8 cellular contexts compared by ENCODE assay signal in the genomic region with DNA sequence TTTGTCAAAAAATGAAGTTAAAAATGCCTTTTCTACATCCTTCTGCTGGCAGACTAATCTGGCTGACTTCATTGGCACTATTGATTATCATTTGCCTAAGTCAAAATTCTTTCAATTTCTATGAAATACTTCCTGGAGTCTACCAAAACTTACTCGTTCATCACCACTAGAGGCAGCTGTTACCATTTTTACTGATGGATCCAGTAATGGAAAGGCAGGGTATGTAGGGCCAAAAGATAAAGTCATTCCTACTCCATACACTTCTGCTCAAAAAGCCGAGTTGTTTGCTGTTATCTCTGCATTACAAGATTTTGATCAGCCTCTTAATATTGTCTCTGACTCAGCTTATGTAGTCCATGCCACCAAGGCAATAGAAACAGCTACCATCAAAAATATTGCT. TPM values are rescaled to one million over a fixed set of nuclear protein-coding genes. Genes with fewer than 3 reads are reported as not detected.
DNase-seq lines count a peak whose midpoint lies in the region; ATAC-seq and TF ChIP-seq lines count a peak whose summit lies in the region.
"Not testable (repeated sequence)": the region's sequence is repeated elsewhere in the genome, so short reads cannot be mapped to it uniquely, and the experiment has no call there.

No MANE protein-coding gene starts in this region.

- TF ChIP-seq POLR2A in prostate gland (IDR thresholded peaks at IDR 0.05): not testable (repeated sequence)

- TF ChIP-seq CTCF in AG09309 (IDR thresholded peaks at IDR 0.05; ENCODE audit: control insufficient read depth, insufficient read depth, low read depth, low read length, missing control alignments) (peak; percentile 54), GM12864 (IDR thresholded peaks at IDR 0.05; ENCODE audit: low read depth, low read length, missing control alignments) (peak; percentile 55), left lung (IDR thresholded peaks at IDR 0.05) (peak; percentile 19 to 37), prostate gland (IDR thresholded peaks at IDR 0.05) (peak in 3 of 4 experiments; percentile 48 to 67 (median 65))

- not testable (repeated sequence) for H3K9me3 ChIP-seq in left lung, prostate gland

- not testable (repeated sequence) for ATAC-seq in left lung

- H3K4me3 ChIP-seq in AG09309 (ENCODE audit: control insufficient read depth, low read depth, low read length); GM12864 (ENCODE audit: low read depth, low read length); left lung; prostate gland: not testable (repeated sequence)

- H3K4me1 ChIP-seq in left lung: not testable (repeated sequence)
- H3K4me1 ChIP-seq in prostate gland (replicated peaks): peaks cover 19% of the 10 kb centered on the region

- not testable (repeated sequence) for DNase-seq in AG09309 (ENCODE audit: low read depth); GM12864 (ENCODE audit: low read depth); epithelial cell of prostate (ENCODE audit: low read depth, low spot score); left lung; prostate gland (ENCODE audit: low spot score)
- peak; percentile 27 for DNase-seq in M059J (ENCODE audit: low read depth)
- peak; percentile 46 for DNase-seq in RKO (ENCODE audit: low spot score)
- DNase-seq in amniotic epithelial cell (ENCODE audit: low read depth): peak; percentile 10

- intact Hi-C loops in left lung (cut with DNase I); prostate gland (cut with DNase I): not testable (repeated sequence)

- H3K27ac ChIP-seq in epithelial cell of prostate (peak overlapping the region; percentile 55), left lung (peak overlapping the region; percentile 68 to 74), prostate gland (peak overlapping the region; percentile 83 to 87)

- 19% methylated on average over 2 of the region's 2 CpGs for WGBS in prostate gland

- H3K27me3 ChIP-seq in left lung; prostate gland (replicated peaks; ENCODE audit: insufficient read depth): not testable (repeated sequence)

- H3K36me3 ChIP-seq in left lung, prostate gland: not testable (repeated sequence)

RNA-seq across cellular contexts. Expression of a gene that starts 12.0 kb away (rescaled TPM):
- 43.1 and 57.1 TPM in 2 replicates for total RNA-seq in M059J (2014; rRNA removed; shearing (Covaris generic))
- total RNA-seq in left lung (10 to 100 TPM; 32.6 to 35.7 TPM), prostate gland (10 to 100 TPM; 41.0 to 41.4 TPM)
